ENCODE assay signal across 19 cellular contexts in the genomic region with DNA sequence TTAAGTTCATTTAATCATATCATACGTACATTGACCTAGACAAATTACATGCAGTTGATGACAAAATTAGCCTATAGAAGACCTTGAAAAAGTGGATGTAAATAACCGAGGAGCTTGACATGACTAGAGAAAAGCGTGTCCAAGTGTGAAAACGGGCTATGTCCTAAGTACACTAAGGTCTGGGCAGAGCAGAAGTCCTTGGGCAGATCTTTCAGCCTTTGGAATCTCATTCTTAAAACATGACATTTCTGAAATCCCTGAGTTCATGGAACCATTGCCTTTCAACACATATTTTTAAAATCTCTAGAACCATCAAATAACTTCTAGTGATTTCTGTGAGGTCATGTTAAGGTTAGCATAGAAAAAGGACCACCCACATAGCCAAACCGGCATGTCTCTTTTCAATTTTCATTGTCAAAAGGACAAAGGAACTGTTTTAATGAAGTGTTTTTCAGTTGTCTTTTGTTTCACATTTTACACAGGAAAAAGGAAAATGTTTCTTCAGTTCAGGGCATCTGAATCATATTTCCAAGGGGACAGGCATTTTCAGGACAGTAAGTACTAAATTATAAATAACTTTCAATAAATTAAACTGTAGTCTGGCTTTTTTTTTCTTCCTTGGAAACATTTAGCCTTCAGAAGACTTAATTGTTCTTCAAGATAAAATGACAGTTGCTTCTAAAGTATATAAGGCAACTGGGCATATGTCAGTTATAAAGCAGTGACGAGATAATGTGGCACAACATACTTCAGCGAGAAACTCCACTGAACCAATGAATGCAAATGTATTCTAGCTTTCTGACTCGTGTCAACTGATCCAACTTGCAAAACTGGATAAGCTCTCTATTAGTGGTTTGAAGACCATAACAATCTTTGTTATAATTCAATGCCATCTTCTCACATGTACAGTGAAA.
DNase-seq lines count a peak whose midpoint lies in the region; ATAC-seq lines count a peak whose summit lies in the region.
"Had no signal": no experiment of that assay in that cellular context is flagged by ENCODE, and none has a peak within 500 bp of the region (broad histone marks: within the 10 kb centered on the region; RNA-seq: fewer than 3 reads in every experiment).

No MANE protein-coding gene starts in this region.

- H3K27me3 ChIP-seq in Karpas-422 (ENCODE audit: low read length) = no peaks in the 10 kb centered on the region

- ATAC-seq in left ventricle myocardium superior (peak; percentile 41), HG03196 (IDR thresholded peaks at IDR 0.05; ENCODE audit: unreplicated experiment) (no peak)
- ATAC-seq: natural killer cell had no signal

- no peaks in the 10 kb centered on the region for H3K9me3 ChIP-seq in Karpas-422 (ENCODE audit: low read length)
- H3K9me3 ChIP-seq: esophagus squamous epithelium had no signal

- no peaks in the 10 kb centered on the region for H3K79me2 ChIP-seq in Karpas-422 (ENCODE audit: low read length)

- peak overlapping the region; percentile 27 for H3K4me2 ChIP-seq in Karpas-422 (ENCODE audit: low read depth, low read length, poor library complexity, severe bottlenecking)

- no peaks in the 10 kb centered on the region for H3K36me3 ChIP-seq in Karpas-422 (ENCODE audit: insufficient read depth, low read length)
- H3K36me3 ChIP-seq: esophagus squamous epithelium had no signal

- intact Hi-C loops in left ventricle myocardium superior (cut with micrococcal nuclease) = no loop called here

- H4K20me1 ChIP-seq in Karpas-422 (ENCODE audit: insufficient read depth, low read depth, low read length) = no peaks in the 10 kb centered on the region

- no peak overlapping the region for H2AFZ ChIP-seq in Karpas-422 (ENCODE audit: low read length)

- no peak overlapping the region for H3K27ac ChIP-seq in Karpas-422 (ENCODE audit: low read length)
- H3K27ac ChIP-seq: HL-60 had no signal

- H3K9me2 ChIP-seq in Karpas-422 (replicated peaks; ENCODE audit: insufficient read depth, low read length) = no peaks in the 10 kb centered on the region; the same call in 1 of the 2 replicates

- peaks cover 14% of the 10 kb centered on the region for H3K4me1 ChIP-seq in Karpas-422 (ENCODE audit: low read length)

- DNase-seq in Karpas-422 = peak; percentile 61
- DNase-seq in astrocyte of the hippocampus (ENCODE audit: low read depth, low spot score) = peak; percentile 8
- DNase-seq in left ventricle myocardium superior = no peak
- DNase-seq in retina = peak; percentile 67
- no peak for DNase-seq in HuH-7 (ENCODE audit: low spot score)
- no peak for DNase-seq in NCI-H2029 treated with DMSO at 0.1 percent for 48 hours (lab: John Stamatoyannopoulos, UW)
- no peak for DNase-seq in activated T-cell treated with anti-CD3 and anti-CD28 coated beads for 4 hours
- DNase-seq: activated naive CD8-positive, alpha-beta T cell treated with anti-CD3 and anti-CD28 coated beads, Interleukin-2, amount 10 ng/mL, durations not matched to agents 7 days and 5 days; DMS153; esophagus squamous epithelium; mesendoderm; natural killer cell; NCI-H1694; NCI-H226; NK-92 treated with Interleukin-12 subunit alpha and Interleukin-12 subunit beta, amount 100 ng/mL, for 24 hours; stimulated activated CD4-positive, alpha-beta T cell treated with anti-CD3 and anti-CD28 coated beads, Interleukin-4, amount 100 ng/mL, for 4 hours; T1000 had no signal

- no peak overlapping the region for H3K9ac ChIP-seq in Karpas-422 (ENCODE audit: low read length)

- H3K4me3 ChIP-seq in Karpas-422 (ENCODE audit: low read length) = no peak overlapping the region
- H3K4me3 ChIP-seq: esophagus squamous epithelium had no signal

Comparison
In these comparisons a context has a peak if more than half of its experiments do, and no peak if none do; other contexts are left out.
1. DNase-seq: peak in Karpas-422 (single experiment), astrocyte of the hippocampus (single experiment) and retina (single experiment); none in left ventricle myocardium superior (single experiment), HuH-7 (single experiment), NCI-H2029 treated with DMSO at 0.1 percent for 48 hours (single experiment) and activated T-cell treated with anti-CD3 and anti-CD28 coated beads for 4 hours (single experiment).